1 cellular context compared by ENCODE assay signal in the genomic region with DNA sequence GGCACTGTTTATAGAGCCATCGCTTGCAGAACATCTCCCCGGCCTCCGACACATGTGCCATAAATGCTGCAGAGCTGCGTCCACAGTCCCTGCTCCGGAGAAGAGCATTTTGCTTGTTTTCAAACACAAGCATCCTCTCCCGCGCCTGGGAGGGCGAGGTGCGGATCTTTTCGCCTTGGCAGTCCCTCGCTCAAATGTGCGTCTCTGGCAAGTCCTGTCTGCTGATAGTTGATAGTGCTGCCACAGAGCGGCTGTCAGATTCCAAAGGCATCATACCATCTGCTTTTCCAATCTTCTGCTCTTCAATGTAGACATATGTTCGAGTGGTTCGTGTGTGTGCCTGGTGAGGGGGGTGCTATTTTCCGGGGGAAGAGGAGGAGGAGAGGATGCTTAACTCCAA.
TF ChIP-seq lines count a peak whose summit lies in the region.

No MANE protein-coding gene starts in this region.

TF ChIP-seq in GM23338, 12 proteins besides CTCF, POLR2A, EP300 and RAD21 (continued from another document):
- TF ChIP-seq, protein P1, sequence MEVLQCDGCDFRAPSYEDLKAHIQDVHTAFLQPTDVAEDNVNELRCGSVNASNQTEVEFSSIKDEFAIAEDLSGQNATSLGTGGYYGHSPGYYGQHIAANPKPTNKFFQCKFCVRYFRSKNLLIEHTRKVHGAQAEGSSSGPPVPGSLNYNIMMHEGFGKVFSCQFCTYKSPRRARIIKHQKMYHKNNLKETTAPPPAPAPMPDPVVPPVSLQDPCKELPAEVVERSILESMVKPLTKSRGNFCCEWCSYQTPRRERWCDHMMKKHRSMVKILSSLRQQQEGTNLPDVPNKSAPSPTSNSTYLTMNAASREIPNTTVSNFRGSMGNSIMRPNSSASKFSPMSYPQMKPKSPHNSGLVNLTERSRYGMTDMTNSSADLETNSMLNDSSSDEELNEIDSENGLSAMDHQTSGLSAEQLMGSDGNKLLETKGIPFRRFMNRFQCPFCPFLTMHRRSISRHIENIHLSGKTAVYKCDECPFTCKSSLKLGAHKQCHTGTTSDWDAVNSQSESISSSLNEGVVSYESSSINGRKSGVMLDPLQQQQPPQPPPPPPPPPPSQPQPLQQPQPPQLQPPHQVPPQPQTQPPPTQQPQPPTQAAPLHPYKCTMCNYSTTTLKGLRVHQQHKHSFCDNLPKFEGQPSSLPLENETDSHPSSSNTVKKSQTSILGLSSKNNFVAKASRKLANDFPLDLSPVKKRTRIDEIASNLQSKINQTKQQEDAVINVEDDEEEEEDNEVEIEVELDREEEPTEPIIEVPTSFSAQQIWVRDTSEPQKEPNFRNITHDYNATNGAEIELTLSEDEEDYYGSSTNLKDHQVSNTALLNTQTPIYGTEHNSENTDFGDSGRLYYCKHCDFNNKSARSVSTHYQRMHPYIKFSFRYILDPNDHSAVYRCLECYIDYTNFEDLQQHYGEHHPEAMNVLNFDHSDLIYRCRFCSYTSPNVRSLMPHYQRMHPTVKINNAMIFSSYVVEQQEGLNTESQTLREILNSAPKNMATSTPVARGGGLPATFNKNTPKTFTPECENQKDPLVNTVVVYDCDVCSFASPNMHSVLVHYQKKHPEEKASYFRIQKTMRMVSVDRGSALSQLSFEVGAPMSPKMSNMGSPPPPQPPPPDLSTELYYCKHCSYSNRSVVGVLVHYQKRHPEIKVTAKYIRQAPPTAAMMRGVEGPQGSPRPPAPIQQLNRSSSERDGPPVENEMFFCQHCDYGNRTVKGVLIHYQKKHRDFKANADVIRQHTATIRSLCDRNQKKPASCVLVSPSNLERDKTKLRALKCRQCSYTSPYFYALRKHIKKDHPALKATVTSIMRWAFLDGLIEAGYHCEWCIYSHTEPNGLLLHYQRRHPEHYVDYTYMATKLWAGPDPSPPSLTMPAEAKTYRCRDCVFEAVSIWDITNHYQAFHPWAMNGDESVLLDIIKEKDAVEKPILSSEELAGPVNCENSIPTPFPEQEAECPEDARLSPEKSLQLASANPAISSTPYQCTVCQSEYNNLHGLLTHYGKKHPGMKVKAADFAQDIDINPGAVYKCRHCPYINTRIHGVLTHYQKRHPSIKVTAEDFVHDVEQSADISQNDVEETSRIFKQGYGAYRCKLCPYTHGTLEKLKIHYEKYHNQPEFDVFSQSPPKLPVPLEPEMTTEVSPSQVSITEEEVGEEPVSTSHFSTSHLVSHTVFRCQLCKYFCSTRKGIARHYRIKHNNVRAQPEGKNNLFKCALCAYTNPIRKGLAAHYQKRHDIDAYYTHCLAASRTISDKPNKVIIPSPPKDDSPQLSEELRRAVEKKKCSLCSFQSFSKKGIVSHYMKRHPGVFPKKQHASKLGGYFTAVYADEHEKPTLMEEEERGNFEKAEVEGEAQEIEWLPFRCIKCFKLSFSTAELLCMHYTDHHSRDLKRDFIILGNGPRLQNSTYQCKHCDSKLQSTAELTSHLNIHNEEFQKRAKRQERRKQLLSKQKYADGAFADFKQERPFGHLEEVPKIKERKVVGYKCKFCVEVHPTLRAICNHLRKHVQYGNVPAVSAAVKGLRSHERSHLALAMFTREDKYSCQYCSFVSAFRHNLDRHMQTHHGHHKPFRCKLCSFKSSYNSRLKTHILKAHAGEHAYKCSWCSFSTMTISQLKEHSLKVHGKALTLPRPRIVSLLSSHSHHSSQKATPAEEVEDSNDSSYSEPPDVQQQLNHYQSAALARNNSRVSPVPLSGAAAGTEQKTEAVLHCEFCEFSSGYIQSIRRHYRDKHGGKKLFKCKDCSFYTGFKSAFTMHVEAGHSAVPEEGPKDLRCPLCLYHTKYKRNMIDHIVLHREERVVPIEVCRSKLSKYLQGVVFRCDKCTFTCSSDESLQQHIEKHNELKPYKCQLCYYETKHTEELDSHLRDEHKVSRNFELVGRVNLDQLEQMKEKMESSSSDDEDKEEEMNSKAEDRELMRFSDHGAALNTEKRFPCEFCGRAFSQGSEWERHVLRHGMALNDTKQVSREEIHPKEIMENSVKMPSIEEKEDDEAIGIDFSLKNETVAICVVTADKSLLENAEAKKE (CRISPR knock-in tag; IDR thresholded peaks at IDR 0.05) = no peak
- no peak for TF ChIP-seq JUNB (IDR thresholded peaks at IDR 0.05; ENCODE audit: unreplicated experiment)
- no peak for TF ChIP-seq CREB1 (CRISPR knock-in tag; IDR thresholded peaks at IDR 0.05; ENCODE audit: low read depth)
- no peak for TF ChIP-seq NANOG (IDR thresholded peaks at IDR 0.05; ENCODE audit: borderline replicate concordance)
- TF ChIP-seq ZNF331 (CRISPR knock-in tag; IDR thresholded peaks at IDR 0.05; ENCODE audit: low read depth) = no peak
- TF ChIP-seq, protein P2, sequence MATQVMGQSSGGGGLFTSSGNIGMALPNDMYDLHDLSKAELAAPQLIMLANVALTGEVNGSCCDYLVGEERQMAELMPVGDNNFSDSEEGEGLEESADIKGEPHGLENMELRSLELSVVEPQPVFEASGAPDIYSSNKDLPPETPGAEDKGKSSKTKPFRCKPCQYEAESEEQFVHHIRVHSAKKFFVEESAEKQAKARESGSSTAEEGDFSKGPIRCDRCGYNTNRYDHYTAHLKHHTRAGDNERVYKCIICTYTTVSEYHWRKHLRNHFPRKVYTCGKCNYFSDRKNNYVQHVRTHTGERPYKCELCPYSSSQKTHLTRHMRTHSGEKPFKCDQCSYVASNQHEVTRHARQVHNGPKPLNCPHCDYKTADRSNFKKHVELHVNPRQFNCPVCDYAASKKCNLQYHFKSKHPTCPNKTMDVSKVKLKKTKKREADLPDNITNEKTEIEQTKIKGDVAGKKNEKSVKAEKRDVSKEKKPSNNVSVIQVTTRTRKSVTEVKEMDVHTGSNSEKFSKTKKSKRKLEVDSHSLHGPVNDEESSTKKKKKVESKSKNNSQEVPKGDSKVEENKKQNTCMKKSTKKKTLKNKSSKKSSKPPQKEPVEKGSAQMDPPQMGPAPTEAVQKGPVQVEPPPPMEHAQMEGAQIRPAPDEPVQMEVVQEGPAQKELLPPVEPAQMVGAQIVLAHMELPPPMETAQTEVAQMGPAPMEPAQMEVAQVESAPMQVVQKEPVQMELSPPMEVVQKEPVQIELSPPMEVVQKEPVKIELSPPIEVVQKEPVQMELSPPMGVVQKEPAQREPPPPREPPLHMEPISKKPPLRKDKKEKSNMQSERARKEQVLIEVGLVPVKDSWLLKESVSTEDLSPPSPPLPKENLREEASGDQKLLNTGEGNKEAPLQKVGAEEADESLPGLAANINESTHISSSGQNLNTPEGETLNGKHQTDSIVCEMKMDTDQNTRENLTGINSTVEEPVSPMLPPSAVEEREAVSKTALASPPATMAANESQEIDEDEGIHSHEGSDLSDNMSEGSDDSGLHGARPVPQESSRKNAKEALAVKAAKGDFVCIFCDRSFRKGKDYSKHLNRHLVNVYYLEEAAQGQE (IDR thresholded peaks at IDR 0.05; ENCODE audit: unreplicated experiment) = no peak
- no peak for TF ChIP-seq EZH2phosphoT487 (IDR thresholded peaks at IDR 0.05; ENCODE audit: unreplicated experiment)
- no peak for TF ChIP-seq POLR2AphosphoS5 (IDR thresholded peaks at IDR 0.05; ENCODE audit: low read depth)
